Comparison of ENCODE assay signal across 7 cellular contexts in the genomic region with DNA sequence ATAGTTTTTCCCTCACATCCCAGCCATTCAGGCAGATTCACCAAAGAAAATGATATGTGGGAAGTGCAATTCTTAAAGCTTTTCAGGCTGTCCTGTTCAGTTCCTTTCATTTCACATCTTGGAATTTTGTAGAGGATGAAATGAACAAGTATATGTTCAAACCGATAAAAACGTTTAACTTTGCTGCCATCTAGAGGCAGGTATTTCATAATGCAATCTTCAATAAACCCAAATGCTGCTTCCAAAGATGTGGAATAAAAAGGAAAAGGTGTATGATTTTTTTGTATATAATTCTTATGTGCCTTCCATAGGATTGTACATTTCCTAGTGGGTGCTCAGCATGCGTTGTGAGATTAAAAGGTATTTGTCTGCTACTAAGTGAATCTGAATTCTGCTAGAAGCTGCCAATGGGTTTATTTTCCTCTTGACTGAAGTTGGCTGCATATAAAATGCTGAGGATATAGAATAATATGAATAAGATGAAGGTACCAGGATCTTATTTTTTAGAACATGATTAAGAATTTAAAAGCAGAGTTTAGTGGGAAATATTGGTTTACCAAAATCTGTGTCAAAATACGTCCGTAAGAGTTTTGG.
DNase-seq lines count a peak whose midpoint lies in the region; ATAC-seq, FAIRE-seq and TF ChIP-seq lines count a peak whose summit lies in the region.

No MANE protein-coding gene starts in this region.

- no peak overlapping the region for H3K4me3 ChIP-seq in astrocyte of the cerebellum (ENCODE audit: low read depth, low read length)
- no peak overlapping the region for H3K4me3 ChIP-seq in thyroid gland (replicated peaks in 1 of 3)

- in situ Hi-C loops in astrocyte of the cerebellum (cut with HindIII; ENCODE audit: low sequenced_read_pairs) = loop anchor here (25.0 kb wide), 1 partner anchor 243 kb away; the partner anchor contains the start of gene ARHGAP42

- no peak overlapping the region for H3K27ac ChIP-seq in thyroid gland

- DNase-seq in GM12892 (ENCODE audit: insufficient read length) = no peak
- DNase-seq in NCI-H2081 treated with DMSO at 0.1 percent for 48 hours (lab: John Stamatoyannopoulos, UW) = peak; percentile 27
- peak; percentile 76 for DNase-seq in astrocyte of the cerebellum (ENCODE audit: low read depth)
- peak; percentile 52 for DNase-seq in iPS-NIHi11 (ENCODE audit: low spot score)
- no peak for DNase-seq in thyroid gland
- DNase-seq in activated CD4-positive, alpha-beta T cell treated with anti-CD3 and anti-CD28 coated beads, Interleukin-2, amount 50 U/mL, for 48 hours = no peak

- peak; percentile 93 for FAIRE-seq in GM12892 (lab: Jason Lieb, UNC)

- no peaks in the 10 kb centered on the region for H3K36me3 ChIP-seq in thyroid gland

- TF ChIP-seq POLR2A in GM12892 (IDR thresholded peaks at IDR 0.05; ENCODE audit: low read depth, low read length) (no peak), thyroid gland (IDR thresholded peaks at IDR 0.05) (no peak)

- intact Hi-C loops in thyroid gland (cut with DNase I) = loop anchor here (10.0 kb wide), 1 partner anchor 355 kb away; no protein-coding TSS in a partner anchor

- no peaks in the 10 kb centered on the region for H3K4me1 ChIP-seq in thyroid gland

- no peaks in the 10 kb centered on the region for H3K27me3 ChIP-seq in thyroid gland

- TF ChIP-seq CTCF in astrocyte of the cerebellum (IDR thresholded peaks at IDR 0.05; ENCODE audit: low read depth, low read length, missing control alignments) = peak; percentile 11
- TF ChIP-seq CTCF in thyroid gland (IDR thresholded peaks at IDR 0.05) = peak in 5 of 6 experiments; percentile 38 to 75 (median 59)

- WGBS in thyroid gland, 2 donors = 38 to 40% methylated on average over 5 of the region's 5 CpGs

- ATAC-seq in GM19463 (IDR thresholded peaks at IDR 0.05; ENCODE audit: unreplicated experiment) = no peak

- no peaks in the 10 kb centered on the region for H3K9me3 ChIP-seq in thyroid gland

Comparison
In these comparisons a context has a peak if more than half of its experiments do, and no peak if none do; other contexts are left out.
1. DNase-seq: peak in NCI-H2081 treated with DMSO at 0.1 percent for 48 hours (single experiment), astrocyte of the cerebellum (single experiment) and iPS-NIHi11 (single experiment); none in GM12892 (single experiment), thyroid gland (0 of 2) and activated CD4-positive, alpha-beta T cell treated with anti-CD3 and anti-CD28 coated beads, Interleukin-2, amount 50 U/mL, for 48 hours (0 of 2).